ENCODE assay signal across 15 cellular contexts in genomic region chr1:18967066-18967690, GRCh38. TPM values are rescaled to one million over a fixed set of nuclear protein-coding genes. Genes with fewer than 3 reads are reported as not detected.
A peak's percentile ranks its signal among the peaks of the same experiment; 100 is the strongest.
DNase-seq lines count a peak whose midpoint lies in the region; ATAC-seq, FAIRE-seq and TF ChIP-seq lines count a peak whose summit lies in the region.
"Had no signal": no experiment of that assay in that cellular context is flagged by ENCODE, and none has a peak within 500 bp of the region (broad histone marks: within the 10 kb centered on the region; RNA-seq: fewer than 3 reads in every experiment).

No MANE protein-coding gene starts in this region.

- no peak for FAIRE-seq in HepG2 (lab: Jason Lieb, UNC)
- FAIRE-seq in H1 (lab: Jason Lieb, UNC) = no peak
- FAIRE-seq: H54 had no signal

- H2BK5ac ChIP-seq in H1 (ENCODE audit: low read depth, low read length) (no peak overlapping the region), neuronal stem cell (ENCODE audit: low read length) (no peak overlapping the region)

- H3K4me1 ChIP-seq in HepG2 (ENCODE audit: insufficient read depth, low read length) (peaks cover 21% of the 10 kb centered on the region), right lobe of liver (peaks cover 0 to 13% (median 0%) of the 10 kb centered on the region in 4 donors), H1 (replicated peaks in 1 of 4; ENCODE audit: control insufficient read depth in 3 of 4, insufficient read depth in 4 of 4, low read length in 3 of 4) (peaks cover 0 to 8% (median 1%) of the 10 kb centered on the region in 4 experiments; a peak in 4 of 7 replicates), neuronal stem cell (ENCODE audit: control insufficient read depth in 2 of 2, insufficient read depth in 1 of 2, low read depth in 1 of 2, low read length in 2 of 2) (peaks cover 11 to 16% of the 10 kb centered on the region in 2 donors), left lung (peaks cover 0 to 2% of the 10 kb centered on the region in 2 donors)

- H4K8ac ChIP-seq in H1 (ENCODE audit: extremely low read depth, insufficient read depth, low read length) (no peak overlapping the region), neuronal stem cell (ENCODE audit: low read depth, low read length) (no peak overlapping the region)

- no peak overlapping the region for H3K56ac ChIP-seq in H1 (replicated peaks; ENCODE audit: insufficient read length, low read depth, low read length)

- TF ChIP-seq POLR2A in HepG2 (IDR thresholded peaks at IDR 0.05; ENCODE audit: insufficient read depth in 1 of 2, low read depth in 2 of 2, low read length in 2 of 2) = no peak
- TF ChIP-seq POLR2A in right lobe of liver (IDR thresholded peaks at IDR 0.05) = no peak
- no peak for TF ChIP-seq POLR2A in H1 (IDR thresholded peaks at IDR 0.05; ENCODE audit: control extremely low read depth in 1 of 2, low read depth in 2 of 2, low read length in 2 of 2)

- TF ChIP-seq CTCF in HepG2 (CRISPR knock-in tag; IDR thresholded peaks at IDR 0.05) (no peak), right lobe of liver (IDR thresholded peaks at IDR 0.05) (no peak), H1 (IDR thresholded peaks at IDR 0.05; ENCODE audit: control extremely low read depth in 1 of 3, insufficient read depth in 1 of 3, low read depth in 1 of 3, low read length in 3 of 3) (no peak), left lung (IDR thresholded peaks at IDR 0.05) (no peak)

- DNase-seq in HepG2 (ENCODE audit: low spot score) (no peak), right lobe of liver (no peak), H1 (ENCODE audit: low read depth in 1 of 2, low spot score in 2 of 2) (no peak), neuronal stem cell (ENCODE audit: low spot score) (no peak), GM19240 (ENCODE audit: insufficient read length, low spot score) (no peak), left lung (no peak), NCI-H1105 (lab: John Stamatoyannopoulos, UW) (no peak)
- DNase-seq: 8988T; CD4-positive, alpha-beta memory T cell; DMS79 treated with DMSO at 0.1 percent for 48 hours; GF-D8; GM23248; HCEC 1CT had no signal

- no peak overlapping the region for H2AK5ac ChIP-seq in H1 (ENCODE audit: low read depth, low read length)
- peak overlapping the region; percentile 78 for H2AK5ac ChIP-seq in neuronal stem cell (ENCODE audit: low read depth, low read length)

- WGBS in HepG2 (ENCODE audit: low lambda C conversion rate) = 40% methylated on average over 2 of the region's 2 CpGs
- WGBS in right lobe of liver (ENCODE audit: insufficient coverage, low coverage, low lambda C conversion rate, missing lambda C conversion rate) = 83% methylated on average over 1 of the region's 2 CpGs
- 91% methylated on average over 2 of the region's 2 CpGs; no CpG with 5 or more reads in 1 of the 2 experiments for WGBS in H1 (ENCODE audit: extremely low coverage in 1 of 2, insufficient coverage in 1 of 2, insufficient read length in 1 of 2, insufficient replicate concordance in 2 of 2, low coverage in 1 of 2, low lambda C conversion rate in 2 of 2, missing lambda C conversion rate in 1 of 2), 2 experiments
- WGBS in neuronal stem cell (ENCODE audit: extremely low coverage in 2 of 2, insufficient read length in 2 of 2, insufficient replicate concordance in 1 of 2), 2 donors = no CpG with 5 or more reads among the region's 2 CpGs

- H3K23ac ChIP-seq in H1 (ENCODE audit: insufficient read length) = no peak overlapping the region
- no peak overlapping the region for H3K23ac ChIP-seq in neuronal stem cell (ENCODE audit: low read depth, low read length, poor library complexity)

- H4K91ac ChIP-seq in H1 (replicated peaks; ENCODE audit: insufficient read length, low read length) (no peak overlapping the region), neuronal stem cell (ENCODE audit: low read depth, low read length, poor library complexity) (no peak overlapping the region)

- no peak for TF ChIP-seq EP300 in HepG2 (IDR thresholded peaks at IDR 0.05; ENCODE audit: low read depth in 2 of 2, low read length in 2 of 2)
- TF ChIP-seq EP300 in HepG2 (CRISPR knock-in tag; IDR thresholded peaks at IDR 0.05; ENCODE audit: borderline replicate concordance) = no peak
- TF ChIP-seq EP300 in H1 (IDR thresholded peaks at IDR 0.05; ENCODE audit: borderline replicate concordance in 1 of 2, low read depth in 2 of 2, low read length in 2 of 2) = no peak

- no peaks in the 10 kb centered on the region for H3K23me2 ChIP-seq in H1 (ENCODE audit: low read depth, low read length)

- no peak for TF ChIP-seq RAD21 in HepG2 (CRISPR knock-in tag; IDR thresholded peaks at IDR 0.05)
- TF ChIP-seq RAD21 in H1 (IDR thresholded peaks at IDR 0.05 in 1 of 2, conservative IDR thresholded peaks at IDR 0.05 in 1 of 2; ENCODE audit: low read depth in 2 of 2, low read length in 2 of 2) = no peak

- no peak overlapping the region for H2BK20ac ChIP-seq in H1 (ENCODE audit: low read length)

- in situ Hi-C loops in HepG2 (cut with HindIII; ENCODE audit: extremely low pct_ligation_motif_present, low pct_unique_long_range_greater_than_20kb) = no loop called here

- POLR2A ChIA-PET in HepG2 (lab: Yijun Ruan, JAX) = no interaction called here
- POLR2A ChIA-PET in H1 (lab: Charles Lee; ENCODE audit: partially characterized antibody) = interaction anchor here (1.2 to 2.4 kb wide), 3 partner anchors 11 to 39 kb away, joined by 3 to 13 read pairs (median 3); partner anchors contain the start of gene IFFO2

- H2BK120ac ChIP-seq in H1 (replicated peaks; ENCODE audit: low read depth, low read length) (no peak overlapping the region), neuronal stem cell (ENCODE audit: low read depth, low read length) (no peak overlapping the region)

- no peak overlapping the region for H3K18ac ChIP-seq in H1 (ENCODE audit: extremely low read depth, low read length)
- peak overlapping the region; percentile 40 for H3K18ac ChIP-seq in neuronal stem cell (ENCODE audit: low read length)

- H2BK12ac ChIP-seq in H1 (ENCODE audit: low read depth, low read length) (no peak overlapping the region), neuronal stem cell (ENCODE audit: low read length) (no peak overlapping the region)

- H3K4me2 ChIP-seq in HepG2 (ENCODE audit: low read depth, low read length) = no peak overlapping the region
- no peak overlapping the region for H3K4me2 ChIP-seq in H1 (ENCODE audit: insufficient read depth in 1 of 2, low read depth in 2 of 2, low read length in 2 of 2)
- no peak overlapping the region for H3K4me2 ChIP-seq in neuronal stem cell (ENCODE audit: insufficient read depth, low read length, poor library complexity, severe bottlenecking)
- H3K4me2 ChIP-seq: BLaER1 had no signal

- no peaks in the 10 kb centered on the region for H3K79me1 ChIP-seq in H1 (ENCODE audit: low read depth, low read length)
- H3K79me1 ChIP-seq in neuronal stem cell (ENCODE audit: low read depth, low read length) = no peaks in the 10 kb centered on the region

- no peak overlapping the region for H2AFZ ChIP-seq in HepG2 (ENCODE audit: low read length)
- no peak overlapping the region for H2AFZ ChIP-seq in H1 (ENCODE audit: low read length)
- no peak overlapping the region for H2AFZ ChIP-seq in neuronal stem cell (ENCODE audit: low read length)
- H2AFZ ChIP-seq: GM23248 had no signal

- H3K9ac ChIP-seq in HepG2 (ENCODE audit: insufficient read depth, low read depth, low read length) (no peak overlapping the region), H1 (replicated peaks in 1 of 4; ENCODE audit: extremely low read depth in 1 of 4, low read depth in 3 of 4, low read length in 3 of 4) (no peak overlapping the region), neuronal stem cell (ENCODE audit: low read depth, low read length, poor library complexity) (no peak overlapping the region)
- H3K9ac ChIP-seq: BLaER1, GM23248 had no signal

- ATAC-seq in HepG2 (no peak), right lobe of liver (no peak), left lung (no peak)

- CTCF ChIA-PET in HepG2 (lab: Yijun Ruan, JAX; ENCODE audit: low intra/inter-chr PET ratio, low total read pairs) = no interaction called here
- CTCF ChIA-PET in H1 (lab: Charles Lee; ENCODE audit: partially characterized antibody) = interaction anchor here (0.6 to 4.5 kb wide), 18 partner anchors 8 to 1226 kb away, joined by 3 to 23 read pairs (median 4); no protein-coding TSS in a partner anchor

- H3K79me2 ChIP-seq in HepG2 (ENCODE audit: insufficient read depth, low read length) (no peaks in the 10 kb centered on the region), H1 (ENCODE audit: control insufficient read depth in 1 of 2, insufficient read depth in 2 of 2, low read length in 2 of 2) (no peaks in the 10 kb centered on the region)

- no peak overlapping the region for H3K27ac ChIP-seq in HepG2 (ENCODE audit: extremely low read length, insufficient read depth, low read length)
- no peak overlapping the region for H3K27ac ChIP-seq in right lobe of liver
- no peak overlapping the region for H3K27ac ChIP-seq in H1 (ENCODE audit: low read depth, low read length)
- H3K27ac ChIP-seq in neuronal stem cell (replicated peaks; ENCODE audit: low read length) = no peak overlapping the region
- H3K27ac ChIP-seq in left lung = no peak overlapping the region
- H3K27ac ChIP-seq: BLaER1, GM23248 had no signal

- H3K9me3 ChIP-seq in HepG2 (ENCODE audit: low read length) (no peaks in the 10 kb centered on the region), right lobe of liver (no peaks in the 10 kb centered on the region), H1 (ENCODE audit: insufficient read depth in 2 of 2, low read depth in 1 of 2, low read length in 1 of 2) (no peaks in the 10 kb centered on the region), neuronal stem cell (replicated peaks in 1 of 2; ENCODE audit: control insufficient read depth in 2 of 2, insufficient read depth in 1 of 2, low read depth in 1 of 2, low read length in 2 of 2) (no peaks in the 10 kb centered on the region), left lung (no peaks in the 10 kb centered on the region)
- H3K9me3 ChIP-seq: BLaER1 had no signal

- H3K27me3 ChIP-seq in HepG2 (ENCODE audit: control insufficient read depth in 1 of 2, insufficient read depth in 2 of 2, low read length in 2 of 2) = peaks cover 2 to 22% of the 10 kb centered on the region in 2 experiments; a peak in 4 of 5 replicates
- no peaks in the 10 kb centered on the region for H3K27me3 ChIP-seq in right lobe of liver
- H3K27me3 ChIP-seq in H1 (replicated peaks in 1 of 4; ENCODE audit: control insufficient read depth in 3 of 4, extremely low read depth in 1 of 4, insufficient read depth in 3 of 4, low read length in 3 of 4) = peaks cover 0 to 2% (median 1%) of the 10 kb centered on the region in 4 experiments; a peak in 3 of 7 replicates
- H3K27me3 ChIP-seq in neuronal stem cell (ENCODE audit: control insufficient read depth in 3 of 3, insufficient read depth in 3 of 3, low read depth in 1 of 3, low read length in 3 of 3) = no peaks in the 10 kb centered on the region
- no peaks in the 10 kb centered on the region for H3K27me3 ChIP-seq in left lung
- H3K27me3 ChIP-seq: BLaER1 had no signal

- H2BK15ac ChIP-seq in H1 (ENCODE audit: low read length) (no peak overlapping the region), neuronal stem cell (ENCODE audit: low read length) (no peak overlapping the region)

- H3K36me3 ChIP-seq in HepG2 (replicated peaks in 1 of 2; ENCODE audit: control insufficient read depth in 1 of 2, insufficient read depth in 2 of 2, low read length in 2 of 2) = no peaks in the 10 kb centered on the region
- H3K36me3 ChIP-seq in right lobe of liver = no peaks in the 10 kb centered on the region
- no peaks in the 10 kb centered on the region for H3K36me3 ChIP-seq in H1 (ENCODE audit: control insufficient read depth in 2 of 4, insufficient read depth in 4 of 4, low read length in 3 of 4)
- no peaks in the 10 kb centered on the region for H3K36me3 ChIP-seq in neuronal stem cell (replicated peaks in 1 of 2; ENCODE audit: control insufficient read depth in 2 of 2, insufficient read depth in 2 of 2, low read length in 2 of 2)
- no peaks in the 10 kb centered on the region for H3K36me3 ChIP-seq in left lung
- H3K36me3 ChIP-seq: BLaER1 had no signal

- no peak overlapping the region for H4K5ac ChIP-seq in H1 (ENCODE audit: insufficient read length, low read depth, low read length)

- no peak overlapping the region for H3K14ac ChIP-seq in H1 (ENCODE audit: insufficient read length)
- H3K14ac ChIP-seq in neuronal stem cell (ENCODE audit: low read length) = no peak overlapping the region

- no peak overlapping the region for H3K4ac ChIP-seq in H1 (replicated peaks; ENCODE audit: insufficient read length, low read depth, low read length)
- H3K4ac ChIP-seq in neuronal stem cell (ENCODE audit: low read length) = no peak overlapping the region

- no peaks in the 10 kb centered on the region for H4K20me1 ChIP-seq in HepG2 (ENCODE audit: insufficient read depth, low read length)
- no peaks in the 10 kb centered on the region for H4K20me1 ChIP-seq in H1 (replicated peaks in 1 of 2; ENCODE audit: control insufficient read depth in 1 of 2, insufficient read depth in 2 of 2, low read length in 2 of 2)
- H4K20me1 ChIP-seq: BLaER1 had no signal

- no TSS peak for BruUV-seq in HepG2 (replicated peaks; lab: Mats Ljungman, UMichigan)

- no peak overlapping the region for H3K4me3 ChIP-seq in HepG2 (replicated peaks in 1 of 3; ENCODE audit: insufficient read depth in 1 of 3, low read depth in 2 of 3, low read length in 3 of 3)
- H3K4me3 ChIP-seq in right lobe of liver = no peak overlapping the region
- H3K4me3 ChIP-seq in H1 (ENCODE audit: extremely low read depth in 1 of 4, insufficient read depth in 2 of 4, low read depth in 3 of 4, low read length in 4 of 4) = no peak overlapping the region
- H3K4me3 ChIP-seq in neuronal stem cell (ENCODE audit: low read length in 2 of 2) = no peak overlapping the region
- H3K4me3 ChIP-seq in left lung = no peak overlapping the region
- H3K4me3 ChIP-seq: BLaER1, GM23248 had no signal

- intact Hi-C loops in HepG2 (cut with micrococcal nuclease; ENCODE audit: unreplicated experiment) (no loop called here), right lobe of liver (cut with DNase I) (no loop called here), left lung (cut with DNase I) (loop anchor here in 1 of 2 donors (10.0 kb wide), 1 partner anchor 52 kb away; no protein-coding TSS in a partner anchor)

RNA-seq across cellular contexts. Expression of gene IFFO2, which starts 10.7 kb away (rescaled TPM):
- total RNA-seq in HepG2 (2016; rRNA removed; fragmentation: Illumina TruSeq; extraction: Trizol) = 16.3 and 16.7 TPM in 2 replicates
- 1.4 and 1.9 TPM in 2 replicates for total RNA-seq in HepG2 (2016; cell fraction: cytosol; rRNA removed; fragmentation: Illumina TruSeq; extraction: Trizol; ENCODE audit: low read depth)
- 12.2 and 17.7 TPM in 2 replicates for total RNA-seq in HepG2 (2016; cell fraction: insoluble cytoplasmic fraction; rRNA removed; fragmentation: Illumina TruSeq; extraction: Trizol)
- total RNA-seq in HepG2 (2016; cell fraction: membrane; rRNA removed; fragmentation: Illumina TruSeq; extraction: Trizol) = 3.8 and 4.9 TPM in 2 replicates
- total RNA-seq in HepG2 (2016; cell fraction: nucleus; rRNA removed; fragmentation: Illumina TruSeq; extraction: Trizol) = 10.0 and 11.1 TPM in 2 replicates
- 6.9 and 7.3 TPM in 2 replicates for polyA plus RNA-seq in HepG2 (2011; rRNA removed)
- 8.4 and 12.3 TPM in 2 replicates for polyA plus RNA-seq in HepG2 (2011; cell fraction: cytosol; rRNA removed)
- 21.1 and 21.8 TPM in 2 replicates for polyA plus RNA-seq in HepG2 (2011; cell fraction: nucleus; rRNA removed)
- 5.7 and 8.6 TPM in 2 replicates for polyA plus RNA-seq in HepG2 (2012)
- 0.47 and 1.00 TPM in 2 replicates for polyA plus RNA-seq in HepG2 (2016; cell fraction: cytosol; fragmentation: Illumina TruSeq; extraction: Trizol; ENCODE audit: low read depth)
- polyA plus RNA-seq in HepG2 (2016; cell fraction: insoluble cytoplasmic fraction; fragmentation: Illumina TruSeq; extraction: Trizol; ENCODE audit: low read depth) = 9.4 and 11.8 TPM in 2 replicates
- 1.5 and 1.6 TPM in 2 replicates for polyA plus RNA-seq in HepG2 (2016; cell fraction: membrane; fragmentation: Illumina TruSeq; extraction: Trizol; ENCODE audit: low read depth)
- polyA plus RNA-seq in HepG2 (2016; cell fraction: nucleus; fragmentation: Illumina TruSeq; extraction: Trizol; ENCODE audit: insufficient read depth, low read depth) = 13.9 and 14.1 TPM in 2 replicates
- polyA minus RNA-seq in HepG2 (2011; rRNA and poly(A)+ RNA removed; ENCODE audit: low replicate concordance) = 2.4 and 21.3 TPM in 2 replicates
- polyA minus RNA-seq in HepG2 (2011; cell fraction: cytosol; rRNA and poly(A)+ RNA removed) = 10.2 and 10.5 TPM in 2 replicates
- polyA minus RNA-seq in HepG2 (2011; cell fraction: nucleus; rRNA and poly(A)+ RNA removed) = 4.0 and 6.3 TPM in 2 replicates
- total RNA-seq in right lobe of liver = 10 to 100 TPM in 2 of 6 experiments, 1 to 10 TPM in 4; 2.9 to 12.7 (median 7.2) TPM
- 8.7 and 10.4 TPM in 2 replicates for total RNA-seq in H1 (2021; fragmentation: NEBNext Ultra II Directional; extraction: Animal tissue kit (Norgen Biotek cat#: 25700))
- polyA plus RNA-seq in H1 (2011; rRNA removed) = 6.6 and 13.7 TPM in 2 replicates
- polyA plus RNA-seq in H1 (2011; cell fraction: cytosol; rRNA removed) = 5.2 TPM
- polyA plus RNA-seq in H1 (2011; cell fraction: nucleus; rRNA removed) = 8.2 TPM
- 4.2 to 6.0 TPM (median 5.4 TPM) in 4 replicates for polyA plus RNA-seq in H1 (2012, experiment 1 of 2)
- 5.2 TPM for polyA plus RNA-seq in H1 (2012, experiment 2 of 2)
- polyA plus RNA-seq in H1 (2013, experiment 1 of 2) = 3.5 TPM
- 3.6 TPM for polyA plus RNA-seq in H1 (2013, experiment 2 of 2)
- 4.0 and 4.8 TPM in 2 replicates for polyA minus RNA-seq in H1 (2011; rRNA and poly(A)+ RNA removed)
- polyA minus RNA-seq in H1 (2011; cell fraction: cytosol; rRNA and poly(A)+ RNA removed) = 4.8 TPM
- polyA minus RNA-seq in H1 (2011; cell fraction: nucleus; rRNA and poly(A)+ RNA removed) = 2.6 TPM
- polyA plus RNA-seq in neuronal stem cell (2013, experiment 1 of 2) = 3.4 TPM
- 3.3 TPM for polyA plus RNA-seq in neuronal stem cell (2013, experiment 2 of 2)
- 10 to 100 TPM; 14.1 to 14.7 TPM for total RNA-seq in left lung

Comparison
In these comparisons a context has a peak if more than half of its experiments do, and no peak if none do; other contexts are left out.
1. Of the 41 proteins assayed by ChIP-seq in both HepG2 and H1: peak only in HepG2: none; only in H1: KDM1A; in both: none; in neither: 40.